1 cellular context compared by ENCODE assay signal in the genomic region with DNA sequence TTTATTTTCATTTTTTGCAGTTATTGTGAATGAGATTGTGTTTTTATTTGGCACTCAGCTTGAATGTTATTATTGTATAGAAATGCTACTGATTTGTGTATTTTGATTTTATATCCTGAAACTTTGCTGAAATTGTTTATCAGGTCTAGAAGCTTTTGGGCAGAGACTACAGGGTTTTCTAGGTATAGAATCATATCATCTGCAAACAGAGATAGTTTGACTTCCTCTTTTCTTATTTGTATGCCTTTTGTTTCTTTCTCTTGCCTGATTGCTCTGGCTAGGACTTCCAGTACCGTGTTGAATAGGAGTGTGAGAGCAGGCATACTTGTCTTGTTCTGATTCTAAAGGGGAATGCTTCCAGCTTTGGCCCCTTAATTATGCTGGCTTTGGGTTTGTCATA.
A peak's percentile ranks its signal among the peaks of the same experiment; 100 is the strongest.
TF ChIP-seq lines count a peak whose summit lies in the region.

No MANE protein-coding gene starts in this region.

TF ChIP-seq in GM12878, 131 proteins besides CTCF, POLR2A, EP300 and RAD21:
- TF ChIP-seq, protein P1, sequence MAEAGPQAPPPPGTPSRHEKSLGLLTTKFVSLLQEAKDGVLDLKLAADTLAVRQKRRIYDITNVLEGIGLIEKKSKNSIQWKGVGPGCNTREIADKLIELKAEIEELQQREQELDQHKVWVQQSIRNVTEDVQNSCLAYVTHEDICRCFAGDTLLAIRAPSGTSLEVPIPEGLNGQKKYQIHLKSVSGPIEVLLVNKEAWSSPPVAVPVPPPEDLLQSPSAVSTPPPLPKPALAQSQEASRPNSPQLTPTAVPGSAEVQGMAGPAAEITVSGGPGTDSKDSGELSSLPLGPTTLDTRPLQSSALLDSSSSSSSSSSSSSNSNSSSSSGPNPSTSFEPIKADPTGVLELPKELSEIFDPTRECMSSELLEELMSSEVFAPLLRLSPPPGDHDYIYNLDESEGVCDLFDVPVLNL (IDR thresholded peaks at IDR 0.05; ENCODE audit: low read depth, low read length), result no peak
- peak; percentile 67; the same call in 1 of the 2 replicates for TF ChIP-seq SPI1 (IDR thresholded peaks at IDR 0.05; ENCODE audit: borderline replicate concordance, insufficient read depth, low read depth, low read length)
